In genomic region chr10:78579995-78580394, GRCh38 we compare ENCODE assay signal across 10 cellular contexts.
DNase-seq lines count a peak whose midpoint lies in the region; ATAC-seq and TF ChIP-seq lines count a peak whose summit lies in the region.
"Had no signal": no experiment of that assay in that cellular context is flagged by ENCODE, and none has a peak within 500 bp of the region (broad histone marks: within the 10 kb centered on the region; RNA-seq: fewer than 3 reads in every experiment).

No MANE protein-coding gene starts in this region.

- H3K36me3 Mint-ChIP-seq in naive thymus-derived CD8-positive, alpha-beta T cell = no peaks in the 10 kb centered on the region

- no peak overlapping the region for H3K4me3 Mint-ChIP-seq in naive thymus-derived CD8-positive, alpha-beta T cell
- H3K4me3 Mint-ChIP-seq: GM23338 had no signal

- no peak for TF ChIP-seq POLR2A in heart left ventricle (IDR thresholded peaks at IDR 0.05)

- no peaks in the 10 kb centered on the region for H3K9me3 ChIP-seq in heart left ventricle

- intact Hi-C loops in heart left ventricle (cut with DNase I) = loop anchor here in 1 of 10 donors (10.0 kb wide), 1 partner anchor 615 kb away; no protein-coding TSS in a partner anchor
- intact Hi-C loops in sciatic nerve (cut with DNase I) = no loop called here

- no peak for TF ChIP-seq CTCF in heart left ventricle (IDR thresholded peaks at IDR 0.05)

- no peaks in the 10 kb centered on the region for H3K27me3 ChIP-seq in heart left ventricle

- H3K4me1 ChIP-seq in heart left ventricle = peaks cover 0 to 38% (median 26%) of the 10 kb centered on the region in 12 donors

- 17 to 27% (median 25%) methylated on average over 4 of the region's 4 CpGs for WGBS in heart left ventricle, 4 donors

- POLR2A ChIA-PET in naive thymus-derived CD8-positive, alpha-beta T cell (lab: Charles Lee) = no interaction called here

- H3K4me3 ChIP-seq in heart left ventricle = no peak overlapping the region
- H3K4me3 ChIP-seq: GM23338 had no signal

- H3K4me1 Mint-ChIP-seq in naive thymus-derived CD8-positive, alpha-beta T cell = peaks cover 0 to 4% (median 2%) of the 10 kb centered on the region in 4 donors

- H3K27me3 Mint-ChIP-seq in naive thymus-derived CD8-positive, alpha-beta T cell = no peaks in the 10 kb centered on the region

- no peak overlapping the region for H3K27ac Mint-ChIP-seq in naive thymus-derived CD8-positive, alpha-beta T cell
- H3K27ac Mint-ChIP-seq: GM23338 had no signal

- H3K36me3 ChIP-seq in heart left ventricle = no peaks in the 10 kb centered on the region

- ATAC-seq in SK-N-SH treated with all-trans-retinoic acid at 6 μM for 48 hours = peak; percentile 66
- peak; percentile 65 to 85 (median 80) for ATAC-seq in heart left ventricle
- ATAC-seq in sciatic nerve = peak; percentile 76
- no peak for ATAC-seq in naive thymus-derived CD8-positive, alpha-beta T cell
- no peak for ATAC-seq in GM18909 (IDR thresholded peaks at IDR 0.05; ENCODE audit: poor library complexity, unreplicated experiment)
- ATAC-seq in HG02798 (IDR thresholded peaks at IDR 0.05; ENCODE audit: poor library complexity, unreplicated experiment) = no peak
- ATAC-seq: GM23338 had no signal

- DNase-seq in NCI-H1436 (lab: John Stamatoyannopoulos, UW) (peak; percentile 50), heart left ventricle (peak; percentile 71 to 82 (median 80)), sciatic nerve (ENCODE audit: low spot score) (peak; percentile 79), T-helper 9 cell (no peak)
- DNase-seq in naive thymus-derived CD8-positive, alpha-beta T cell = no peak
- DNase-seq: stimulated activated CD4-positive, alpha-beta T cell treated with anti-CD3 and anti-CD28 coated beads, Interleukin-4, amount 100 ng/mL, for 4 hours had no signal

- no peaks in the 10 kb centered on the region for H3K9me3 Mint-ChIP-seq in naive thymus-derived CD8-positive, alpha-beta T cell
- H3K9me3 Mint-ChIP-seq: GM23338 had no signal

- peak overlapping the region in 3 of 12 donors; percentile 3 to 50 (median 27) for H3K27ac ChIP-seq in heart left ventricle

TF ChIP-seq in SK-N-SH treated with all-trans-retinoic acid at 6 μM for 48 hours, 23 proteins besides CTCF, POLR2A, EP300 and RAD21:
- TF ChIP-seq ESRRG (CRISPR knock-in tag; IDR thresholded peaks at IDR 0.05) (no peak), SNAI2 (CRISPR knock-in tag; IDR thresholded peaks at IDR 0.05) (peak; percentile 60; the same call in 1 of the 2 replicates)
TF ChIP-seq in SK-N-SH treated with all-trans-retinoic acid at 6 μM for 48 hours: peak in this region for 1.

Comparison
In these comparisons a context has a peak if more than half of its experiments do, and no peak if none do; other contexts are left out.
1. DNase-seq: peak in NCI-H1436 (single experiment), heart left ventricle (5 of 5) and sciatic nerve (single experiment); none in naive thymus-derived CD8-positive, alpha-beta T cell (0 of 10) and T-helper 9 cell (single experiment).
2. ATAC-seq: peak in SK-N-SH treated with all-trans-retinoic acid at 6 μM for 48 hours (single experiment), heart left ventricle (4 of 4) and sciatic nerve (single experiment); none in naive thymus-derived CD8-positive, alpha-beta T cell (0 of 2), GM18909 (single experiment) and HG02798 (single experiment).